20 cellular contexts compared by ENCODE assay signal in the genomic region with DNA sequence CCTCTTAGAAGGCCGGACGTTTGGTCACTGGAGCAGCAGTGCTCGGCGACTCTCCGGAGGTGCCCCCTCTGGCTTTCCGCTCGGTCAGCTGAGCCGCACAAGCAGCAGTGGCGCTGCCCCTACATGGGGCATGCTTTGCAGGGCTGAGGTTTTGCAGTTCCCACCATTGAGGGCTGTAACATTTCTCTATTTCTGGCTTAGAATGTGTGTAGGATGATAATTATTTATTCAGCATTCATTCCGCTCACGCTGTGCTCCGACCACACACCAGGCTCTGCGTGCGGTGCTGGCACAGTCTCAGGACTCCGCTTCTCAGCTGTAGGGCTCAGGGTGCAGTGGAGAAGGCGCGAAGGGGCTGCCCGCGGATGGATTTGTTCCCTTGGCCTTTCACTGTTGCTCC.
DNase-seq lines count a peak whose midpoint lies in the region; ATAC-seq, FAIRE-seq and TF ChIP-seq lines count a peak whose summit lies in the region.
"Had no signal": no experiment of that assay in that cellular context is flagged by ENCODE, and none has a peak within 500 bp of the region (broad histone marks: within the 10 kb centered on the region; RNA-seq: fewer than 3 reads in every experiment).

No MANE protein-coding gene starts in this region.

- H2AK5ac ChIP-seq in neuronal stem cell (ENCODE audit: low read depth, low read length) = no peak overlapping the region

- H3K79me2 ChIP-seq in astrocyte (ENCODE audit: insufficient read depth, low read length) = no peaks in the 10 kb centered on the region

- H3K27ac ChIP-seq in astrocyte (ENCODE audit: low read depth, low read length) = no peak overlapping the region
- H3K27ac ChIP-seq in neuronal stem cell (replicated peaks; ENCODE audit: low read length) = no peak overlapping the region
- H3K27ac ChIP-seq: C4-2B, GM23248 had no signal

- no peak overlapping the region for H3K14ac ChIP-seq in neuronal stem cell (ENCODE audit: low read length)

- H3K36me3 ChIP-seq in astrocyte (ENCODE audit: insufficient read depth, low read length) = no peaks in the 10 kb centered on the region
- H3K36me3 ChIP-seq in neuronal stem cell (replicated peaks in 1 of 2; ENCODE audit: control insufficient read depth in 2 of 2, insufficient read depth in 2 of 2, low read length in 2 of 2) = no peaks in the 10 kb centered on the region

- no peak for FAIRE-seq in astrocyte (lab: Jason Lieb, UNC)
- FAIRE-seq: A204.1, G401.6, GM12891, H54 had no signal

- WGBS in neuronal stem cell (ENCODE audit: extremely low coverage in 2 of 2, insufficient read length in 2 of 2, insufficient replicate concordance in 1 of 2), 2 donors = no CpG with 5 or more reads among the region's 19 CpGs

- peaks cover 9% of the 10 kb centered on the region for H3K27me3 Mint-ChIP-seq in astrocyte (ENCODE audit: low read depth, unreplicated experiment)
- H3K27me3 Mint-ChIP-seq in stimulated activated naive B cell treated with anti-CD40 and anti-IgM and Interleukin-4, amounts not matched to agents 10 μg/mL and 1 μg/mL and 100 μg/mL, for 72 hours = peaks cover 14% of the 10 kb centered on the region in 2 donors

- H3K4ac ChIP-seq in neuronal stem cell (ENCODE audit: low read length) = no peak overlapping the region

- H4K20me1 ChIP-seq in astrocyte (ENCODE audit: insufficient read depth, low read length) = no peaks in the 10 kb centered on the region

- peaks cover 2% of the 10 kb centered on the region for H3K36me3 Mint-ChIP-seq in astrocyte (ENCODE audit: low read depth, unreplicated experiment)
- no peaks in the 10 kb centered on the region for H3K36me3 Mint-ChIP-seq in stimulated activated naive B cell treated with anti-CD40 and anti-IgM and Interleukin-4, amounts not matched to agents 10 μg/mL and 1 μg/mL and 100 μg/mL, for 72 hours

- H3K18ac ChIP-seq in neuronal stem cell (ENCODE audit: low read length) = peak overlapping the region; percentile 54

- H3K23ac ChIP-seq in neuronal stem cell (ENCODE audit: low read depth, low read length, poor library complexity) = peak overlapping the region; percentile 67

- peaks cover 2% of the 10 kb centered on the region for H3K9me3 Mint-ChIP-seq in astrocyte (ENCODE audit: unreplicated experiment)
- no peaks in the 10 kb centered on the region for H3K9me3 Mint-ChIP-seq in stimulated activated naive B cell treated with anti-CD40 and anti-IgM and Interleukin-4, amounts not matched to agents 10 μg/mL and 1 μg/mL and 100 μg/mL, for 72 hours

- TF ChIP-seq CTCF in astrocyte (IDR thresholded peaks at IDR 0.05; ENCODE audit: insufficient read depth, low read depth, low read length) = no peak
- TF ChIP-seq CTCF in choroid plexus epithelial cell (conservative IDR thresholded peaks at IDR 0.05; ENCODE audit: low read depth, low read length) = no peak

- no peak overlapping the region for H3K4me3 ChIP-seq in astrocyte (ENCODE audit: insufficient read depth, low read depth, low read length)
- peak overlapping the region; percentile 24 for H3K4me3 ChIP-seq in choroid plexus epithelial cell (ENCODE audit: low read depth, low read length)
- H3K4me3 ChIP-seq in neuronal stem cell (ENCODE audit: low read length in 2 of 2) = no peak overlapping the region
- H3K4me3 ChIP-seq: GM23248 had no signal

- H3K4me1 Mint-ChIP-seq in astrocyte (ENCODE audit: low read depth, unreplicated experiment) = no peaks in the 10 kb centered on the region
- no peaks in the 10 kb centered on the region for H3K4me1 Mint-ChIP-seq in stimulated activated naive B cell treated with anti-CD40 and anti-IgM and Interleukin-4, amounts not matched to agents 10 μg/mL and 1 μg/mL and 100 μg/mL, for 72 hours

- no peak overlapping the region for H3K4me3 Mint-ChIP-seq in astrocyte (ENCODE audit: unreplicated experiment)
- H3K4me3 Mint-ChIP-seq in stimulated activated naive B cell treated with anti-CD40 and anti-IgM and Interleukin-4, amounts not matched to agents 10 μg/mL and 1 μg/mL and 100 μg/mL, for 72 hours = no peak overlapping the region
- H3K4me3 Mint-ChIP-seq: CD4-positive, alpha-beta memory T cell had no signal

- no peak overlapping the region for H2BK120ac ChIP-seq in neuronal stem cell (ENCODE audit: low read depth, low read length)

- H2BK12ac ChIP-seq in neuronal stem cell (ENCODE audit: low read length) = no peak overlapping the region

- no peak overlapping the region for H2BK5ac ChIP-seq in neuronal stem cell (ENCODE audit: low read length)

- H3K27ac Mint-ChIP-seq in astrocyte (ENCODE audit: unreplicated experiment) = no peak overlapping the region
- H3K27ac Mint-ChIP-seq in stimulated activated naive B cell treated with anti-CD40 and anti-IgM and Interleukin-4, amounts not matched to agents 10 μg/mL and 1 μg/mL and 100 μg/mL, for 72 hours = peak overlapping the region; percentile 22
- H3K27ac Mint-ChIP-seq: CD4-positive, alpha-beta memory T cell had no signal

- DNase-seq in astrocyte (ENCODE audit: low read depth) = peak; percentile 3
- peak; percentile 61 for DNase-seq in choroid plexus epithelial cell (ENCODE audit: low read depth)
- no peak for DNase-seq in neuronal stem cell (ENCODE audit: low spot score)
- DNase-seq in stimulated activated naive B cell treated with anti-CD40 and anti-IgM and Interleukin-4, amounts not matched to agents 10 μg/mL and 1 μg/mL and 100 μg/mL, for 72 hours = no peak
- DNase-seq in activated CD8-positive, alpha-beta memory T cell treated with anti-CD3 and anti-CD28 coated beads, Interleukin-2, amount 50 U/mL, for 4 hours = no peak
- DNase-seq in glomerular visceral epithelial cell (ENCODE audit: extremely low spot score) = no peak
- DNase-seq in HK-2 (ENCODE audit: unreplicated experiment) = no peak
- DNase-seq: BE2C; CD4-positive, alpha-beta memory T cell; DMS153; DMS79 treated with DMSO at 0.1 percent for 48 hours; EL; GM23248 had no signal

- H2AFZ ChIP-seq in astrocyte (ENCODE audit: low read depth, low read length) (no peak overlapping the region), neuronal stem cell (ENCODE audit: low read length) (no peak overlapping the region)
- H2AFZ ChIP-seq: GM23248 had no signal

- no peaks in the 10 kb centered on the region for H3K27me3 ChIP-seq in astrocyte (ENCODE audit: insufficient read depth, low read length)
- H3K27me3 ChIP-seq in neuronal stem cell (ENCODE audit: control insufficient read depth in 3 of 3, insufficient read depth in 3 of 3, low read depth in 1 of 3, low read length in 3 of 3) = no peaks in the 10 kb centered on the region
- H3K27me3 ChIP-seq: BE2C had no signal

- H3K4me1 ChIP-seq in astrocyte (ENCODE audit: insufficient read depth, low read length) = peaks cover 6% of the 10 kb centered on the region
- H3K4me1 ChIP-seq in neuronal stem cell (ENCODE audit: control insufficient read depth in 2 of 2, insufficient read depth in 1 of 2, low read depth in 1 of 2, low read length in 2 of 2) = peaks cover 0 to 6% of the 10 kb centered on the region in 2 donors

- ATAC-seq in stimulated activated naive B cell treated with anti-CD40 and anti-IgM and Interleukin-4, amounts not matched to agents 10 μg/mL and 1 μg/mL and 100 μg/mL, for 72 hours (replicated peaks) = no peak
- ATAC-seq in esophagus mucosa = no peak
- ATAC-seq: HCT116 had no signal

- H3K9me3 ChIP-seq in astrocyte (ENCODE audit: insufficient read depth, low read depth, low read length) = no peaks in the 10 kb centered on the region
- no peaks in the 10 kb centered on the region for H3K9me3 ChIP-seq in neuronal stem cell (replicated peaks in 1 of 2; ENCODE audit: control insufficient read depth in 2 of 2, insufficient read depth in 1 of 2, low read depth in 1 of 2, low read length in 2 of 2)
- H3K9me3 ChIP-seq: BE2C had no signal

- H3K9ac ChIP-seq in astrocyte (ENCODE audit: low read length) = no peak overlapping the region
- no peak overlapping the region for H3K9ac ChIP-seq in neuronal stem cell (ENCODE audit: low read depth, low read length, poor library complexity)
- H3K9ac ChIP-seq: GM23248 had no signal

- H4K91ac ChIP-seq in neuronal stem cell (ENCODE audit: low read depth, low read length, poor library complexity) = no peak overlapping the region

- H3K4me2 ChIP-seq in astrocyte (ENCODE audit: low read length) (peak overlapping the region; percentile 67), neuronal stem cell (ENCODE audit: insufficient read depth, low read length, poor library complexity, severe bottlenecking) (no peak overlapping the region)

- no peak overlapping the region for H2BK15ac ChIP-seq in neuronal stem cell (ENCODE audit: low read length)

- H3K79me1 ChIP-seq in neuronal stem cell (ENCODE audit: low read depth, low read length) = no peaks in the 10 kb centered on the region

- H4K8ac ChIP-seq in neuronal stem cell (ENCODE audit: low read depth, low read length) = no peak overlapping the region

Comparison
In these comparisons a context has a peak if more than half of its experiments do, and no peak if none do; other contexts are left out.
1. DNase-seq: peak in astrocyte (single experiment) and choroid plexus epithelial cell (single experiment); none in neuronal stem cell (single experiment), stimulated activated naive B cell treated with anti-CD40 and anti-IgM and Interleukin-4, amounts not matched to agents 10 μg/mL and 1 μg/mL and 100 μg/mL, for 72 hours (single experiment), activated CD8-positive, alpha-beta memory T cell treated with anti-CD3 and anti-CD28 coated beads, Interleukin-2, amount 50 U/mL, for 4 hours (single experiment), glomerular visceral epithelial cell (single experiment) and HK-2 (single experiment).